8 cellular contexts compared by ENCODE assay signal in the genomic region with DNA sequence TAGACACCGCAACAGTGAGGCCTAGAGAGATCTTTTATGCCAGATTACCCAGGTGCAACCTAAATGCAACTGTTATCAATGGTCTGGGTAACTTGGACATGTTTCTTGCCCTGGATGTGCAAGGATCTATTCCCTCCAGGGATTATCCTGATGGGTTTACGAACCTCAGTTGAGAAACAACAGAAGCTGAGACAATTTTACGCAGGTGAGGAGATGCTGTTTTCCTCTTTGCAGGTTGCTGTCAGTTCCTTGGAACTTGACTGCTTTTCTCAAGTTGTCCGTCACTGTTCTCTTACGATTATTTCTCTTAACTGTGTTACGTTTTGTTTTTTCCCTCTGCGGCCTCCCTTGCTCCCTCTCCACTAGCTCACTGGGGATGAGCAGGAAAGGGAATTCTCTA. TPM values are rescaled to one million over a fixed set of nuclear protein-coding genes. Genes with fewer than 3 reads are reported as not detected.
A peak's percentile ranks its signal among the peaks of the same experiment; 100 is the strongest.
DNase-seq lines count a peak whose midpoint lies in the region; ATAC-seq, FAIRE-seq and TF ChIP-seq lines count a peak whose summit lies in the region.

No MANE protein-coding gene starts in this region.

- no peak for TF ChIP-seq POLR2A in adrenal gland (IDR thresholded peaks at IDR 0.05)
- TF ChIP-seq POLR2A in HepG2 (IDR thresholded peaks at IDR 0.05; ENCODE audit: insufficient read depth in 1 of 2, low read depth in 2 of 2, low read length in 2 of 2), result no peak

- no peak for ATAC-seq in HepG2

- no peak for TF ChIP-seq RAD21 in HepG2 (CRISPR knock-in tag; IDR thresholded peaks at IDR 0.05)

- H3K4me1 ChIP-seq in adrenal gland (replicated peaks in 1 of 2), result peaks cover 25 to 65% of the 10 kb centered on the region in 2 donors
- peaks cover 60% of the 10 kb centered on the region for H3K4me1 ChIP-seq in HepG2 (ENCODE audit: insufficient read depth, low read length)

- H4K20me1 ChIP-seq in HepG2 (ENCODE audit: insufficient read depth, low read length), result peaks cover 7% of the 10 kb centered on the region; the same call in 1 of the 2 replicates

- H3K27me3 Mint-ChIP-seq in activated CD4-positive, alpha-beta T cell treated with anti-CD3 and anti-CD28 coated beads, Interleukin-2, amount 10 ng/mL, durations not matched to agents 24 days and 14 days, result no peaks in the 10 kb centered on the region

- DNase-seq in activated CD4-positive, alpha-beta T cell treated with anti-CD3 and anti-CD28 coated beads, Interleukin-2, amount 10 ng/mL, durations not matched to agents 24 days and 14 days, result peak; percentile 64
- no peak for DNase-seq in activated CD4-positive, alpha-beta T cell treated with anti-CD3 and anti-CD28 coated beads for 1 hour
- DNase-seq in adrenal gland (no peak), HepG2 (ENCODE audit: low spot score) (no peak), retina (no peak), SIG-M5 (lab: John Stamatoyannopoulos, UW) (no peak), GM19240 (ENCODE audit: insufficient read length, low spot score) (no peak)

- H3K36me3 Mint-ChIP-seq in activated CD4-positive, alpha-beta T cell treated with anti-CD3 and anti-CD28 coated beads, Interleukin-2, amount 10 ng/mL, durations not matched to agents 24 days and 14 days (ENCODE audit: low read depth), result peaks cover 52% of the 10 kb centered on the region

- H3K9me3 ChIP-seq in adrenal gland (replicated peaks in 1 of 3) (no peaks in the 10 kb centered on the region), HepG2 (ENCODE audit: low read length) (no peaks in the 10 kb centered on the region)

- H3K4me2 ChIP-seq in HepG2 (ENCODE audit: low read depth, low read length), result peak overlapping the region; percentile 75

- H3K27ac Mint-ChIP-seq in activated CD4-positive, alpha-beta T cell treated with anti-CD3 and anti-CD28 coated beads, Interleukin-2, amount 10 ng/mL, durations not matched to agents 24 days and 14 days, result peak overlapping the region; percentile 88

- H3K4me1 Mint-ChIP-seq in activated CD4-positive, alpha-beta T cell treated with anti-CD3 and anti-CD28 coated beads, Interleukin-2, amount 10 ng/mL, durations not matched to agents 24 days and 14 days, result peaks cover 51% of the 10 kb centered on the region

- WGBS in adrenal gland, 4 donors, result 65 to 74% (median 66%) methylated on average over 7 of the region's 7 CpGs
- 91% methylated on average over 7 of the region's 7 CpGs for WGBS in HepG2 (ENCODE audit: low lambda C conversion rate)

- H3K27me3 ChIP-seq in adrenal gland (no peaks in the 10 kb centered on the region), HepG2 (ENCODE audit: control insufficient read depth in 1 of 2, insufficient read depth in 2 of 2, low read length in 2 of 2) (no peaks in the 10 kb centered on the region)

- TF ChIP-seq EP300 in HepG2 (IDR thresholded peaks at IDR 0.05; ENCODE audit: low read depth in 2 of 2, low read length in 2 of 2), result no peak
- no peak for TF ChIP-seq EP300 in HepG2 (CRISPR knock-in tag; IDR thresholded peaks at IDR 0.05; ENCODE audit: borderline replicate concordance)

- CTCF ChIA-PET in HepG2 (lab: Yijun Ruan, JAX; ENCODE audit: low intra/inter-chr PET ratio, low total read pairs), result no interaction called here

- H3K9ac ChIP-seq in HepG2 (ENCODE audit: insufficient read depth, low read depth, low read length), result peak overlapping the region; percentile 90

- TF ChIP-seq CTCF in adrenal gland (IDR thresholded peaks at IDR 0.05) (no peak), HepG2 (CRISPR knock-in tag; IDR thresholded peaks at IDR 0.05) (no peak)

- TSS peak; percentile 56 for BruUV-seq in HepG2 (replicated peaks; lab: Mats Ljungman, UMichigan)

- peak overlapping the region; percentile 97 for H3K4me3 Mint-ChIP-seq in activated CD4-positive, alpha-beta T cell treated with anti-CD3 and anti-CD28 coated beads, Interleukin-2, amount 10 ng/mL, durations not matched to agents 24 days and 14 days

- H3K79me2 ChIP-seq in HepG2 (ENCODE audit: insufficient read depth, low read length), result peaks cover 46% of the 10 kb centered on the region

- in situ Hi-C loops in HepG2 (cut with HindIII; ENCODE audit: extremely low pct_ligation_motif_present, low pct_unique_long_range_greater_than_20kb), result no loop called here

- intact Hi-C loops in activated CD4-positive, alpha-beta T cell treated with anti-CD3 and anti-CD28 coated beads, Interleukin-2, amount 10 ng/mL, durations not matched to agents 24 days and 14 days (cut with micrococcal nuclease), result loop anchor here (2.0 to 5.0 kb wide), 2 partner anchors 143 to 311 kb away; a partner anchor contains a TSS
- intact Hi-C loops in adrenal gland (cut with DNase I) (no loop called here), HepG2 (cut with micrococcal nuclease; ENCODE audit: unreplicated experiment) (no loop called here)

- no peak for FAIRE-seq in HepG2 (lab: Jason Lieb, UNC)

- no peak overlapping the region for H2AFZ ChIP-seq in HepG2 (ENCODE audit: low read length)

- peak overlapping the region in 4 of 5 donors; percentile 96 to 100 (median 99) for H3K27ac ChIP-seq in adrenal gland
- peak overlapping the region; percentile 86 for H3K27ac ChIP-seq in HepG2 (ENCODE audit: extremely low read length, insufficient read depth, low read length)
- H3K27ac ChIP-seq in temporal lobe (ENCODE audit: low read depth, low read length), result peak overlapping the region; percentile 88

- no peaks in the 10 kb centered on the region for H3K9me3 Mint-ChIP-seq in activated CD4-positive, alpha-beta T cell treated with anti-CD3 and anti-CD28 coated beads, Interleukin-2, amount 10 ng/mL, durations not matched to agents 24 days and 14 days

- H3K4me3 ChIP-seq in adrenal gland (peak overlapping the region in 2 of 4 donors; percentile 79 to 85), HepG2 (replicated peaks in 1 of 3; ENCODE audit: insufficient read depth in 1 of 3, low read depth in 2 of 3, low read length in 3 of 3) (peak overlapping the region; percentile 73 to 96 (median 88))

- no peaks in the 10 kb centered on the region for H3K36me3 ChIP-seq in adrenal gland (replicated peaks in 1 of 2)
- H3K36me3 ChIP-seq in HepG2 (replicated peaks in 1 of 2; ENCODE audit: control insufficient read depth in 1 of 2, insufficient read depth in 2 of 2, low read length in 2 of 2), result no peaks in the 10 kb centered on the region; a peak in 3 of 5 replicates

- POLR2A ChIA-PET in HepG2 (lab: Yijun Ruan, JAX), result interaction anchor here (0.8 to 2.2 kb wide), 4 partner anchors 11 to 310 kb away, joined by 3 to 12 read pairs (median 3); a partner anchor contains a TSS

RNA-seq across cellular contexts. Expression of a gene that starts 1.4 kb away (rescaled TPM):
- total RNA-seq in activated CD4-positive, alpha-beta T cell treated with anti-CD3 and anti-CD28 coated beads, Interleukin-2, amount 10 ng/mL, durations not matched to agents 24 days and 14 days, result 41.4 and 41.5 TPM in 2 replicates
- 10 to 100 TPM in 6 of 8 donors, 1 to 10 TPM in 2; 9.5 to 23.3 (median 14.9) TPM for total RNA-seq in adrenal gland
- polyA plus RNA-seq in adrenal gland, result 10 to 100 TPM in 1 of 3 donors, 1 to 10 TPM in 2; 4.6 to 16.4 (median 7.5) TPM
- 4.3 and 10.1 TPM in 2 replicates for total RNA-seq in HepG2 (2016; rRNA removed; fragmentation: Illumina TruSeq; extraction: Trizol)
- total RNA-seq in HepG2 (2016; cell fraction: cytosol; rRNA removed; fragmentation: Illumina TruSeq; extraction: Trizol; ENCODE audit: low read depth), result 0.61 and 0.71 TPM in 2 replicates
- 4.3 and 10.1 TPM in 2 replicates for total RNA-seq in HepG2 (2016; cell fraction: insoluble cytoplasmic fraction; rRNA removed; fragmentation: Illumina TruSeq; extraction: Trizol)
- 4.2 and 4.9 TPM in 2 replicates for total RNA-seq in HepG2 (2016; cell fraction: membrane; rRNA removed; fragmentation: Illumina TruSeq; extraction: Trizol)
- total RNA-seq in HepG2 (2016; cell fraction: nucleus; rRNA removed; fragmentation: Illumina TruSeq; extraction: Trizol), result 9.4 and 9.7 TPM in 2 replicates
- 2.3 and 2.7 TPM in 2 replicates for polyA plus RNA-seq in HepG2 (2011; rRNA removed)
- polyA plus RNA-seq in HepG2 (2011; cell fraction: cytosol; rRNA removed), result 1.0 and 1.7 TPM in 2 replicates
- 2.3 and 3.8 TPM in 2 replicates for polyA plus RNA-seq in HepG2 (2011; cell fraction: nucleus; rRNA removed)
- 6.1 and 7.3 TPM in 2 replicates for polyA plus RNA-seq in HepG2 (2012)
- 0.64 and 0.70 TPM in 2 replicates for polyA plus RNA-seq in HepG2 (2016; cell fraction: cytosol; fragmentation: Illumina TruSeq; extraction: Trizol; ENCODE audit: low read depth)
- polyA plus RNA-seq in HepG2 (2016; cell fraction: insoluble cytoplasmic fraction; fragmentation: Illumina TruSeq; extraction: Trizol; ENCODE audit: low read depth), result 9.2 and 9.5 TPM in 2 replicates
- 2.2 and 2.3 TPM in 2 replicates for polyA plus RNA-seq in HepG2 (2016; cell fraction: membrane; fragmentation: Illumina TruSeq; extraction: Trizol; ENCODE audit: low read depth)
- 14.1 and 14.9 TPM in 2 replicates for polyA plus RNA-seq in HepG2 (2016; cell fraction: nucleus; fragmentation: Illumina TruSeq; extraction: Trizol; ENCODE audit: insufficient read depth, low read depth)
- 1.9 and 4.8 TPM in 2 replicates for polyA minus RNA-seq in HepG2 (2011; rRNA and poly(A)+ RNA removed; ENCODE audit: low replicate concordance)
- 4.7 and 5.6 TPM in 2 replicates for polyA minus RNA-seq in HepG2 (2011; cell fraction: cytosol; rRNA and poly(A)+ RNA removed)
- polyA minus RNA-seq in HepG2 (2011; cell fraction: nucleus; rRNA and poly(A)+ RNA removed), result 9.7 and 10.8 TPM in 2 replicates
- 37.6 TPM for total RNA-seq in temporal lobe

RNA-seq across cellular contexts. Expression of a gene that starts 36.1 kb away (rescaled TPM):
- 188 and 192 TPM in 2 replicates for total RNA-seq in activated CD4-positive, alpha-beta T cell treated with anti-CD3 and anti-CD28 coated beads, Interleukin-2, amount 10 ng/mL, durations not matched to agents 24 days and 14 days
- total RNA-seq in adrenal gland (100 to 1,000 TPM in 6 of 8 donors, 10 to 100 TPM in 2; 62.7 to 158 (median 122) TPM), HepG2 (2016; rRNA removed; fragmentation: Illumina TruSeq; extraction: Trizol) (223 and 272 TPM in 2 replicates), temporal lobe (177 TPM)
- polyA plus RNA-seq in adrenal gland (100 to 1,000 TPM in 1 of 3 donors, 10 to 100 TPM in 2; 69.0 to 102 (median 77.7) TPM), HepG2 (2011; rRNA removed) (93.2 and 121 TPM in 2 replicates)
- 109 and 136 TPM in 2 replicates for total RNA-seq in HepG2 (2016; cell fraction: cytosol; rRNA removed; fragmentation: Illumina TruSeq; extraction: Trizol; ENCODE audit: low read depth)
- 225 and 261 TPM in 2 replicates for total RNA-seq in HepG2 (2016; cell fraction: insoluble cytoplasmic fraction; rRNA removed; fragmentation: Illumina TruSeq; extraction: Trizol)
- 214 and 217 TPM in 2 replicates for total RNA-seq in HepG2 (2016; cell fraction: membrane; rRNA removed; fragmentation: Illumina TruSeq; extraction: Trizol)
- 118 and 122 TPM in 2 replicates for total RNA-seq in HepG2 (2016; cell fraction: nucleus; rRNA removed; fragmentation: Illumina TruSeq; extraction: Trizol)
- 110 and 123 TPM in 2 replicates for polyA plus RNA-seq in HepG2 (2011; cell fraction: cytosol; rRNA removed)
- 34.1 and 41.1 TPM in 2 replicates for polyA plus RNA-seq in HepG2 (2011; cell fraction: nucleus; rRNA removed)
- 101 and 124 TPM in 2 replicates for polyA plus RNA-seq in HepG2 (2012)
- polyA plus RNA-seq in HepG2 (2016; cell fraction: cytosol; fragmentation: Illumina TruSeq; extraction: Trizol; ENCODE audit: low read depth), result 169 and 220 TPM in 2 replicates
- polyA plus RNA-seq in HepG2 (2016; cell fraction: insoluble cytoplasmic fraction; fragmentation: Illumina TruSeq; extraction: Trizol; ENCODE audit: low read depth), result 277 and 298 TPM in 2 replicates
- 226 and 259 TPM in 2 replicates for polyA plus RNA-seq in HepG2 (2016; cell fraction: membrane; fragmentation: Illumina TruSeq; extraction: Trizol; ENCODE audit: low read depth)
- 188 and 191 TPM in 2 replicates for polyA plus RNA-seq in HepG2 (2016; cell fraction: nucleus; fragmentation: Illumina TruSeq; extraction: Trizol; ENCODE audit: insufficient read depth, low read depth)
- polyA minus RNA-seq in HepG2 (2011; rRNA and poly(A)+ RNA removed; ENCODE audit: low replicate concordance), result 67.1 and 192 TPM in 2 replicates
- 42.5 and 43.2 TPM in 2 replicates for polyA minus RNA-seq in HepG2 (2011; cell fraction: cytosol; rRNA and poly(A)+ RNA removed)
- polyA minus RNA-seq in HepG2 (2011; cell fraction: nucleus; rRNA and poly(A)+ RNA removed), result 36.7 and 41.4 TPM in 2 replicates
